ENCODE assay signal across 1 cellular context in the genomic region with DNA sequence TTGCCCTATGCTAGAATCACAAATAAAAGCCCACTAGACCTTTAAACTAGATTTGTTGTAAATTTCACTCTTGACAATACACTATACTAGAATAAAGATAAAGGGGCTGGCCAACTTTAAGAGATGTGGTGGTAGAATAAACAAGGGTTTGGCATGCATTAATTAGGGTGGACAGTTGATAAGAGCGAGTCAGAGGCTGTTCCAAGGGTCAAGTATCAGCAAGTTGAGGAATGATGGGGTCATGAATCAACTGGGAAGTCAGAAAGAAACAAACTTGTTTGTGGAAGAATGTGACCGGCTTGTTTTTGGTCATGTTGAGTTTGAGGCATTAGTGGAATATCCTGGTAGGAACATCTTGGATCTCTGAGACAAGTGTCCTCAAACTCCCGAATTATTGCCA.
TF ChIP-seq lines count a peak whose summit lies in the region.

No MANE protein-coding gene starts in this region.

TF ChIP-seq in HepG2, 621 proteins besides CTCF, POLR2A, EP300 and RAD21 (continued from another document):
- TF ChIP-seq, protein P1, sequence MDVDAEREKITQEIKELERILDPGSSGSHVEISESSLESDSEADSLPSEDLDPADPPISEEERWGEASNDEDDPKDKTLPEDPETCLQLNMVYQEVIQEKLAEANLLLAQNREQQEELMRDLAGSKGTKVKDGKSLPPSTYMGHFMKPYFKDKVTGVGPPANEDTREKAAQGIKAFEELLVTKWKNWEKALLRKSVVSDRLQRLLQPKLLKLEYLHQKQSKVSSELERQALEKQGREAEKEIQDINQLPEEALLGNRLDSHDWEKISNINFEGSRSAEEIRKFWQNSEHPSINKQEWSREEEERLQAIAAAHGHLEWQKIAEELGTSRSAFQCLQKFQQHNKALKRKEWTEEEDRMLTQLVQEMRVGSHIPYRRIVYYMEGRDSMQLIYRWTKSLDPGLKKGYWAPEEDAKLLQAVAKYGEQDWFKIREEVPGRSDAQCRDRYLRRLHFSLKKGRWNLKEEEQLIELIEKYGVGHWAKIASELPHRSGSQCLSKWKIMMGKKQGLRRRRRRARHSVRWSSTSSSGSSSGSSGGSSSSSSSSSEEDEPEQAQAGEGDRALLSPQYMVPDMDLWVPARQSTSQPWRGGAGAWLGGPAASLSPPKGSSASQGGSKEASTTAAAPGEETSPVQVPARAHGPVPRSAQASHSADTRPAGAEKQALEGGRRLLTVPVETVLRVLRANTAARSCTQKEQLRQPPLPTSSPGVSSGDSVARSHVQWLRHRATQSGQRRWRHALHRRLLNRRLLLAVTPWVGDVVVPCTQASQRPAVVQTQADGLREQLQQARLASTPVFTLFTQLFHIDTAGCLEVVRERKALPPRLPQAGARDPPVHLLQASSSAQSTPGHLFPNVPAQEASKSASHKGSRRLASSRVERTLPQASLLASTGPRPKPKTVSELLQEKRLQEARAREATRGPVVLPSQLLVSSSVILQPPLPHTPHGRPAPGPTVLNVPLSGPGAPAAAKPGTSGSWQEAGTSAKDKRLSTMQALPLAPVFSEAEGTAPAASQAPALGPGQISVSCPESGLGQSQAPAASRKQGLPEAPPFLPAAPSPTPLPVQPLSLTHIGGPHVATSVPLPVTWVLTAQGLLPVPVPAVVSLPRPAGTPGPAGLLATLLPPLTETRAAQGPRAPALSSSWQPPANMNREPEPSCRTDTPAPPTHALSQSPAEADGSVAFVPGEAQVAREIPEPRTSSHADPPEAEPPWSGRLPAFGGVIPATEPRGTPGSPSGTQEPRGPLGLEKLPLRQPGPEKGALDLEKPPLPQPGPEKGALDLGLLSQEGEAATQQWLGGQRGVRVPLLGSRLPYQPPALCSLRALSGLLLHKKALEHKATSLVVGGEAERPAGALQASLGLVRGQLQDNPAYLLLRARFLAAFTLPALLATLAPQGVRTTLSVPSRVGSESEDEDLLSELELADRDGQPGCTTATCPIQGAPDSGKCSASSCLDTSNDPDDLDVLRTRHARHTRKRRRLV (CRISPR knock-in tag; IDR thresholded peaks at IDR 0.05), result no peak
- TF ChIP-seq SP1 (IDR thresholded peaks at IDR 0.05) (no peak), SP1 (CRISPR knock-in tag; IDR thresholded peaks at IDR 0.05) (no peak), TARDBP (CRISPR knock-in tag; IDR thresholded peaks at IDR 0.05) (no peak), ZNF407 (CRISPR knock-in tag; IDR thresholded peaks at IDR 0.05; ENCODE audit: not compliant biosample characterization) (no peak), NR2F1 (CRISPR knock-in tag; IDR thresholded peaks at IDR 0.05) (no peak), SKI (IDR thresholded peaks at IDR 0.05; ENCODE audit: partially characterized antibody) (no peak), CCDC6 (CRISPR knock-in tag; IDR thresholded peaks at IDR 0.05) (no peak)
